ENCODE assay signal across 23 cellular contexts in genomic region chr2:27448381-27448780, GRCh38. TPM values are rescaled to one million over a fixed set of nuclear protein-coding genes. Genes with fewer than 3 reads are reported as not detected.
"Had no signal": no experiment of that assay in that cellular context is flagged by ENCODE, and none has a peak within 500 bp of the region (broad histone marks: within the 10 kb centered on the region; RNA-seq: fewer than 3 reads in every experiment).

No MANE protein-coding gene starts in this region.

- H3K4me3 ChIP-seq: cardiac muscle cell, MG63 had no signal

- H3K9me3 Mint-ChIP-seq: activated naive CD4-positive, alpha-beta T cell treated with anti-CD3 and anti-CD28 coated beads for 36 hours; activated T-cell treated with anti-CD3 and anti-CD28 coated beads, Interleukin-2, amount 50 U/mL, for 4 hours; activated T-helper 17 cell treated with anti-CD3 and anti-CD28 coated beads, Interleukin-2, amount 50 U/mL, for 72 hours; brain; T-helper 1 cell treated with Interleukin-12 subunit alpha and Interleukin-12 subunit beta and Interleukin-4 antibody, amounts not matched to agents 30 μg/mL and 1 μg/mL, for 36 hours had no signal

- H3K27ac Mint-ChIP-seq: activated CD8-positive, alpha-beta memory T cell treated with anti-CD3 and anti-CD28 coated beads, Interleukin-2, amount 10 ng/mL, durations not matched to agents 7 days and 5 days; activated naive CD4-positive, alpha-beta T cell treated with anti-CD3 and anti-CD28 coated beads for 36 hours; activated naive CD8-positive, alpha-beta T cell; activated T-helper 17 cell treated with anti-CD3 and anti-CD28 coated beads, Interleukin-2, amount 50 U/mL, for 72 hours; brain; T-helper 1 cell treated with Interleukin-12 subunit alpha and Interleukin-12 subunit beta and Interleukin-4 antibody, amounts not matched to agents 30 μg/mL and 1 μg/mL, for 36 hours had no signal

- H3K4me2 ChIP-seq: KMS-11 had no signal

- DNase-seq: activated CD4-positive, alpha-beta T cell treated with anti-CD3 and anti-CD28 coated beads for 4 hours; activated CD4-positive, alpha-beta T cell treated with anti-CD3 and anti-CD28 coated beads, Interleukin-2, amount 50 U/mL, for 48 hours; activated CD8-positive, alpha-beta memory T cell treated with anti-CD3 and anti-CD28 coated beads, Interleukin-2, amount 10 ng/mL, durations not matched to agents 7 days and 5 days; activated gamma-delta T cell; activated naive CD4-positive, alpha-beta T cell treated with anti-CD3 and anti-CD28 coated beads for 36 hours; activated T-cell treated with anti-CD3 and anti-CD28 coated beads, Interleukin-2, amount 50 U/mL, for 4 hours; amygdala; cerebellar nuclear complex; MG63; MV-4-11; NCI-H1092 treated with DMSO at 0.1 percent for 48 hours; NCI-H1694; NCI-H2029; NCI-H510A treated with DMSO at 0.1 percent for 48 hours; SHP77 treated with DMSO at 0.1 percent for 48 hours had no signal

- H3K27me3 Mint-ChIP-seq: activated CD8-positive, alpha-beta memory T cell treated with anti-CD3 and anti-CD28 coated beads, Interleukin-2, amount 10 ng/mL, durations not matched to agents 7 days and 5 days; activated naive CD8-positive, alpha-beta T cell; activated T-helper 17 cell treated with anti-CD3 and anti-CD28 coated beads, Interleukin-2, amount 50 U/mL, for 72 hours; brain had no signal

- H3K9me3 ChIP-seq: MG63 had no signal

- H3K4me3 Mint-ChIP-seq: activated CD8-positive, alpha-beta memory T cell treated with anti-CD3 and anti-CD28 coated beads, Interleukin-2, amount 10 ng/mL, durations not matched to agents 7 days and 5 days; activated naive CD4-positive, alpha-beta T cell treated with anti-CD3 and anti-CD28 coated beads for 36 hours; activated naive CD8-positive, alpha-beta T cell; activated T-cell treated with anti-CD3 and anti-CD28 coated beads, Interleukin-2, amount 50 U/mL, for 4 hours; activated T-helper 17 cell treated with anti-CD3 and anti-CD28 coated beads, Interleukin-2, amount 50 U/mL, for 72 hours; brain; T-helper 1 cell treated with Interleukin-12 subunit alpha and Interleukin-12 subunit beta and Interleukin-4 antibody, amounts not matched to agents 30 μg/mL and 1 μg/mL, for 36 hours had no signal

- H3K4me1 Mint-ChIP-seq: brain had no signal

- ATAC-seq: activated CD4-positive, CD25-positive, alpha-beta regulatory T cell treated with anti-CD3 and anti-CD28 coated beads, Interleukin-2, amount 50 U/mL, for 24 hours; activated CD8-positive, alpha-beta memory T cell treated with anti-CD3 and anti-CD28 coated beads, Interleukin-2, amount 10 ng/mL, durations not matched to agents 7 days and 5 days; activated T-cell treated with anti-CD3 and anti-CD28 coated beads, Interleukin-2, amount 50 U/mL, for 4 hours; activated T-helper 17 cell treated with anti-CD3 and anti-CD28 coated beads, Interleukin-2, amount 50 U/mL, for 72 hours had no signal

- H3K27ac ChIP-seq: cardiac muscle cell, KMS-11 had no signal

- H3K27me3 ChIP-seq: cardiac muscle cell, MG63 had no signal

- H3K9ac ChIP-seq: KMS-11 had no signal

RNA-seq across cellular contexts. Expression of gene KRTCAP3, which starts 6.2 kb away (rescaled TPM):
- total RNA-seq: SK-MEL-5 had no signal

RNA-seq across cellular contexts. Expression of gene FNDC4, which starts 46.6 kb away (rescaled TPM):
- total RNA-seq: activated naive CD4-positive, alpha-beta T cell treated with anti-CD3 and anti-CD28 coated beads for 36 hours had no signal
